Comparison of ENCODE assay signal across 2 cellular contexts in the genomic region with DNA sequence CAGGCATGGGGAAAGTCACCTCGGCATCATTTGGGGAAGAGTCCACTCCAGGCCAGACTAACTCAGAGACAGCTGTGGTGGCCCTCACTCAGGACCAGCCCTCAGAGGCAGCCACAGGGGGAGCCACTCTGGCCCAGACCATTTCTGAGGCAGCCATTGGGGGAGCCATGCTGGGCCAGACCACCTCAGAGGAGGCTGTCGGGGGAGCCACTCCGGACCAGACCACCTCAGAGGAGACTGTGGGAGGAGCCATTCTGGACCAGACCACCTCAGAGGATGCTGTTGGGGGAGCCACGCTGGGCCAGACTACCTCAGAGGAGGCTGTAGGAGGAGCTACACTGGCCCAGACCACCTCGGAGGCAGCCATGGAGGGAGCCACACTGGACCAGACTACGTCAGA.
A peak's percentile ranks its signal among the peaks of the same experiment; 100 is the strongest.
TF ChIP-seq lines count a peak whose summit lies in the region.

No MANE protein-coding gene starts in this region.

TF ChIP-seq in HEK293, 187 proteins besides CTCF, POLR2A, EP300 and RAD21:
- TF ChIP-seq ZNF626 (tag by site-specific recombination; IDR thresholded peaks at IDR 0.05) (no peak), ZFP69B (tag by site-specific recombination; IDR thresholded peaks at IDR 0.05) (no peak), ZNF211 (tag by site-specific recombination; IDR thresholded peaks at IDR 0.05; ENCODE audit: low read depth) (no peak), GLIS1 (tag by site-specific recombination; IDR thresholded peaks at IDR 0.05) (peak; percentile 32; the same call in 1 of the 2 replicates), PRDM10 (tag by site-specific recombination; IDR thresholded peaks at IDR 0.05) (peak; percentile 98), ZNF654 (tag by site-specific recombination; IDR thresholded peaks at IDR 0.05; ENCODE audit: low read depth) (no peak), ZNF48 (tag by site-specific recombination; IDR thresholded peaks at IDR 0.05) (no peak), ZNF114 (tag by site-specific recombination; IDR thresholded peaks at IDR 0.05) (no peak), ZNF311 (tag by site-specific recombination; IDR thresholded peaks at IDR 0.05; ENCODE audit: borderline replicate concordance) (no peak), ZNF157 (tag by site-specific recombination; IDR thresholded peaks at IDR 0.05) (no peak), ZNF292 (tag by site-specific recombination; IDR thresholded peaks at IDR 0.05; ENCODE audit: borderline replicate concordance, low read depth) (no peak)
- TF ChIP-seq, protein P1, sequence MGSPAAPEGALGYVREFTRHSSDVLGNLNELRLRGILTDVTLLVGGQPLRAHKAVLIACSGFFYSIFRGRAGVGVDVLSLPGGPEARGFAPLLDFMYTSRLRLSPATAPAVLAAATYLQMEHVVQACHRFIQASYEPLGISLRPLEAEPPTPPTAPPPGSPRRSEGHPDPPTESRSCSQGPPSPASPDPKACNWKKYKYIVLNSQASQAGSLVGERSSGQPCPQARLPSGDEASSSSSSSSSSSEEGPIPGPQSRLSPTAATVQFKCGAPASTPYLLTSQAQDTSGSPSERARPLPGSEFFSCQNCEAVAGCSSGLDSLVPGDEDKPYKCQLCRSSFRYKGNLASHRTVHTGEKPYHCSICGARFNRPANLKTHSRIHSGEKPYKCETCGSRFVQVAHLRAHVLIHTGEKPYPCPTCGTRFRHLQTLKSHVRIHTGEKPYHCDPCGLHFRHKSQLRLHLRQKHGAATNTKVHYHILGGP (tag by site-specific recombination; IDR thresholded peaks at IDR 0.05): no peak

TF ChIP-seq in K562, 482 proteins besides CTCF, POLR2A, EP300 and RAD21:
- TF ChIP-seq PRDM10 (IDR thresholded peaks at IDR 0.05; ENCODE audit: partially characterized antibody) (peak; percentile 92), TAF7 (tag; IDR thresholded peaks at IDR 0.05) (no peak)
